In the genomic region with DNA sequence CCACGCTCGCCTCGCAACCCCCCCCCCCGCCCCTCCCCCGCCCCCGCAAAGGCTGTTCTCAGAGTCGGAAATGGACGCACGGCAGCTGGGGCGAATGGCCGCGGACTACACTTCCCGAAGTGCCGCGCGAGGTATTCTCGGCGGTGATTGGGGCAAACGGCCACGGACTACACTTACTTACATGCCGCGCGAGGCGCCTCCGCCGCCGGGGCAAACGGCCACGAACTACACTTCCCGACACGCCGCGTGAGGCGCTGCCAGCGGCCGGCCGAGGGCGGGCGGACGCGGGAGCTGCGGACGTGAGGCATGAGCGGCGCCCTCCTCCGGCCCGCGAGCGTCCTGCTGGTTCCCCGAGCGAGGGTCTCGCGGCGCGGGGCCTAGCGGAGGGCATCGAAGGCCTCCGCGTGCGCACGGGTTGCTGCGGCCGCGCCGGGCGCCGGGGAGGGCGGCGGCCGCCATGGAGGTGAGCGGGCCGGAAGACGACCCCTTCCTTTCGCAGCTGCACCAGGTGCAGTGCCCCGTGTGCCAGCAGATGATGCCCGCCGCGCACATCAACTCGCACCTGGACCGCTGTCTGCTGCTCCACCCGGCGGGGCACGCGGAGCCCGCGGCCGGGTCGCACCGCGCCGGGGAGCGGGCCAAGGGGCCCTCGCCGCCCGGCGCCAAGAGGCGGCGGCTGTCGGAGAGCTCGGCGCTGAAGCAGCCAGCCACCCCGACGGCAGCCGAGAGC, we compare ENCODE assay signal across 8 cellular contexts. TPM values are rescaled to one million over a fixed set of nuclear protein-coding genes. Genes with fewer than 3 reads are reported as not detected.
A peak's percentile ranks its signal among the peaks of the same experiment; 100 is the strongest.
DNase-seq lines count a peak whose midpoint lies in the region; ATAC-seq and TF ChIP-seq lines count a peak whose summit lies in the region.

A gene (plus strand): TSS at position 228 of the 730 bp plus-strand sequence. CDS start 230 bp downstream, at position 458.

- H3K9me3 Mint-ChIP-seq in activated CD4-positive, alpha-beta T cell treated with anti-CD3 and anti-CD28 coated beads, Interleukin-2, amount 10 ng/mL, durations not matched to agents 24 days and 14 days: no peaks in the 10 kb centered on the region

- peaks cover 45% of the 10 kb centered on the region for H3K4me1 Mint-ChIP-seq in activated CD4-positive, alpha-beta T cell treated with anti-CD3 and anti-CD28 coated beads, Interleukin-2, amount 10 ng/mL, durations not matched to agents 24 days and 14 days

- H3K27ac Mint-ChIP-seq in activated CD4-positive, alpha-beta T cell treated with anti-CD3 and anti-CD28 coated beads, Interleukin-2, amount 10 ng/mL, durations not matched to agents 24 days and 14 days: peak within 1 kb of the TSS; percentile 95

- H3K4me1 ChIP-seq in BE2C: peaks cover 2% of the 10 kb centered on the region; the same call in 1 of the 2 replicates

- H3K36me3 ChIP-seq in BE2C: no peaks in the 10 kb centered on the region; the same call in 1 of the 2 replicates

- peak within 1 kb of the TSS; percentile 88 for H3K4me3 Mint-ChIP-seq in activated CD4-positive, alpha-beta T cell treated with anti-CD3 and anti-CD28 coated beads, Interleukin-2, amount 10 ng/mL, durations not matched to agents 24 days and 14 days

- DNase-seq in BE2C (peak; percentile 98), NCI-H526 (lab: John Stamatoyannopoulos, UW) (peak; percentile 98 to 99), coronary artery (ENCODE audit: low spot score) (peak; percentile 100), left kidney (ENCODE audit: low read depth, low spot score) (peak; percentile 100)
- DNase-seq in activated CD4-positive, alpha-beta T cell treated with anti-CD3 and anti-CD28 coated beads, Interleukin-2, amount 10 ng/mL, durations not matched to agents 24 days and 14 days: peak; percentile 99
- peak; percentile 95 for DNase-seq in stimulated activated CD4-positive, alpha-beta T cell treated with anti-CD3 and anti-CD28 coated beads, Interleukin-2, amount 100 ng/mL, for 24 hours

- H3K27me3 ChIP-seq in BE2C: no peaks in the 10 kb centered on the region

- TF ChIP-seq CTCF in BE2C (IDR thresholded peaks at IDR 0.05; ENCODE audit: low read depth, low read length): peak; percentile 45
- peak; percentile 49 for TF ChIP-seq CTCF in coronary artery (IDR thresholded peaks at IDR 0.05)

- H3K4me3 ChIP-seq in BE2C (ENCODE audit: low read depth, low read length) (peak within 1 kb of the TSS; percentile 75), coronary artery (peak within 1 kb of the TSS; percentile 91)

- H3K27me3 Mint-ChIP-seq in activated CD4-positive, alpha-beta T cell treated with anti-CD3 and anti-CD28 coated beads, Interleukin-2, amount 10 ng/mL, durations not matched to agents 24 days and 14 days: no peaks in the 10 kb centered on the region

- peak within 1 kb of the TSS; percentile 94 to 97 for H3K27ac ChIP-seq in coronary artery

- peak; percentile 90 for ATAC-seq in GM19324 (IDR thresholded peaks at IDR 0.05; ENCODE audit: low FRiP score, unreplicated experiment)
- ATAC-seq in HG03469 (IDR thresholded peaks at IDR 0.05; ENCODE audit: unreplicated experiment): peak; percentile 81

- H3K9me3 ChIP-seq in BE2C: no peaks in the 10 kb centered on the region

- intact Hi-C loops in activated CD4-positive, alpha-beta T cell treated with anti-CD3 and anti-CD28 coated beads, Interleukin-2, amount 10 ng/mL, durations not matched to agents 24 days and 14 days (cut with micrococcal nuclease): loop anchor here (1.0 to 5.0 kb wide), 7 partner anchors 77 to 518 kb away; a partner anchor contains a TSS

- H3K36me3 Mint-ChIP-seq in activated CD4-positive, alpha-beta T cell treated with anti-CD3 and anti-CD28 coated beads, Interleukin-2, amount 10 ng/mL, durations not matched to agents 24 days and 14 days (ENCODE audit: low read depth): peaks cover 23% of the 10 kb centered on the region

RNA-seq across cellular contexts. Expression of the gene that starts here (rescaled TPM):
- 63.1 TPM for polyA plus RNA-seq in BE2C (2012; ENCODE audit: insufficient read depth, insufficient read length, low read depth)
- 49.3 and 50.5 TPM in 2 replicates for total RNA-seq in activated CD4-positive, alpha-beta T cell treated with anti-CD3 and anti-CD28 coated beads, Interleukin-2, amount 10 ng/mL, durations not matched to agents 24 days and 14 days

Comparison
In these comparisons a context has a peak if more than half of its experiments do, and no peak if none do; other contexts are left out.
1. Peak in every context shown above with its lines: DNase-seq, ATAC-seq, H3K4me3 ChIP-seq and H3K27ac ChIP-seq.